In genomic region chr1:218030846-218031245, GRCh38 we compare ENCODE assay signal across 25 cellular contexts.
"Had no signal": no experiment of that assay in that cellular context is flagged by ENCODE, and none has a peak within 500 bp of the region (broad histone marks: within the 10 kb centered on the region; RNA-seq: fewer than 3 reads in every experiment).

No MANE protein-coding gene starts in this region.

- H3K9me3 Mint-ChIP-seq: endodermal cell had no signal

- H3K27ac ChIP-seq: breast epithelium, heart left ventricle, left lung, lower lobe of right lung, right lobe of liver, testis, transverse colon had no signal

- H3K4me3 ChIP-seq: breast epithelium, heart left ventricle, left lung, lower lobe of right lung, right lobe of liver, testis, transverse colon had no signal

- H3K4me1 Mint-ChIP-seq: activated CD4-positive, alpha-beta T cell treated with anti-CD3 and anti-CD28 coated beads, Interleukin-2, amount 10 ng/mL, durations not matched to agents 24 days and 14 days; natural killer cell had no signal

- H3K27me3 ChIP-seq: breast epithelium, heart left ventricle, left lung, testis, transverse colon had no signal

- H3K36me3 Mint-ChIP-seq: activated CD4-positive, alpha-beta memory T cell treated with anti-CD3 and anti-CD28 coated beads for 36 hours; natural killer cell had no signal

- H3K4me1 ChIP-seq: breast epithelium, left lung, lower lobe of right lung, right lobe of liver, testis, transverse colon had no signal

- H3K27ac Mint-ChIP-seq: activated CD4-positive, alpha-beta memory T cell treated with anti-CD3 and anti-CD28 coated beads for 36 hours; activated CD4-positive, alpha-beta T cell treated with anti-CD3 and anti-CD28 coated beads, Interleukin-2, amount 10 ng/mL, durations not matched to agents 24 days and 14 days; activated T-cell treated with anti-CD3 and anti-CD28 coated beads, Interleukin-2, amount 50 U/mL, for 24 hours; endodermal cell; natural killer cell had no signal

- ATAC-seq: esophagus mucosa; heart left ventricle; left lung; lower lobe of right lung; natural killer cell; right lobe of liver; stimulated activated naive CD8-positive, alpha-beta T cell treated with anti-CD3 and anti-CD28 coated beads, Interleukin-15, Interleukin-2, amounts not matched to agents 100 U/mL and 50 U/mL, for 24 hours had no signal

- H3K27me3 Mint-ChIP-seq: activated CD4-positive, alpha-beta memory T cell treated with anti-CD3 and anti-CD28 coated beads for 36 hours; activated CD4-positive, alpha-beta T cell treated with anti-CD3 and anti-CD28 coated beads, Interleukin-2, amount 10 ng/mL, durations not matched to agents 24 days and 14 days; activated T-cell treated with anti-CD3 and anti-CD28 coated beads, Interleukin-2, amount 50 U/mL, for 24 hours had no signal

- H3K4me3 Mint-ChIP-seq: activated CD4-positive, alpha-beta memory T cell treated with anti-CD3 and anti-CD28 coated beads for 36 hours; activated CD4-positive, alpha-beta T cell treated with anti-CD3 and anti-CD28 coated beads, Interleukin-2, amount 10 ng/mL, durations not matched to agents 24 days and 14 days; activated T-cell treated with anti-CD3 and anti-CD28 coated beads, Interleukin-2, amount 50 U/mL, for 24 hours; endodermal cell; natural killer cell had no signal

- DNase-seq: activated CD4-positive, alpha-beta memory T cell treated with anti-CD3 and anti-CD28 coated beads for 36 hours; activated CD4-positive, alpha-beta T cell treated with anti-CD3 and anti-CD28 coated beads, Interleukin-2, amount 10 ng/mL, durations not matched to agents 24 days and 14 days; activated CD4-positive, CD25-positive, alpha-beta regulatory T cell treated with anti-CD3 and anti-CD28 coated beads, Interleukin-2, amount 50 U/mL, for 72 hours; activated CD8-positive, alpha-beta memory T cell treated with anti-CD3 and anti-CD28 coated beads, Interleukin-2, amount 50 U/mL, for 48 hours; activated gamma-delta T cell treated with Interleukin-2 at 50 U/mL for 16 hours; activated naive CD4-positive, alpha-beta T cell treated with anti-CD3 and anti-CD28 coated beads, Interleukin-2, amount 50 U/mL, for 16 hours; activated T-cell treated with anti-CD3 and anti-CD28 coated beads, Interleukin-2, amount 50 U/mL, for 24 hours; amygdala; central memory CD4-positive, alpha-beta T cell; endodermal cell; foreskin fibroblast; heart left ventricle; hypothalamus; left lung; lower lobe of right lung; mesenchymal stem cell; natural killer cell; posterior cingulate gyrus; right lobe of liver; stimulated activated CD4-positive, alpha-beta T cell treated with anti-CD3 and anti-CD28 coated beads, Interleukin-4, amount 100 ng/mL, for 1 hour; stimulated activated naive CD8-positive, alpha-beta T cell treated with anti-CD3 and anti-CD28 coated beads, Interleukin-15, Interleukin-2, amounts not matched to agents 100 U/mL and 50 U/mL, for 24 hours; testis; transverse colon had no signal

- H3K36me3 ChIP-seq: breast epithelium, heart left ventricle, left lung, lower lobe of right lung, right lobe of liver, transverse colon had no signal

- H3K9me3 ChIP-seq: breast epithelium, heart left ventricle, left lung, lower lobe of right lung, right lobe of liver, testis, transverse colon had no signal
